Comparison of ENCODE assay signal across 17 cellular contexts in the genomic region with DNA sequence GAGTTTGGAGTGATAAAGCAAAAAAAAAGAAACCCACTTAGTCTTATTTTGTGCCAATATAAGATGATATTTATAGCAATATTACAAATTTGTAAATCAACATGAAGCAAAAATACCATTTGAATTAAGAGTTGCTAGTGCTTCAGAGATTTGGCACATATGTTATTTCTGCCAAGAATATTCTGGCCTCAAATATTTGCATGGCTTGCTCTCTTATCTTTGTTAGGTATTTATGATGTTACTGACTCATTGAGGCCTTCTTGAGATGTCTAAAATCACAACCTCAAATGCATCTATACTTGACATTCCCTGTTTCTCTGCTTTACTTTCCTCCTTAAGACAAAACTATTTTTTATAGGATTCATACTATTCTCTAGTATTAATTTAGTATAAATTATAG.
"Had no signal": no experiment of that assay in that cellular context is flagged by ENCODE, and none has a peak within 500 bp of the region (broad histone marks: within the 10 kb centered on the region; RNA-seq: fewer than 3 reads in every experiment).

No MANE protein-coding gene starts in this region.

- H3K4me3 ChIP-seq: coronary artery, ovary, right atrium auricular region, sigmoid colon, vagina had no signal

- H3K36me3 ChIP-seq: ovary, right atrium auricular region, sigmoid colon, vagina had no signal

- H3K4me1 ChIP-seq: foreskin keratinocyte, right atrium auricular region, sigmoid colon, vagina had no signal

- H3K27me3 Mint-ChIP-seq: type B pancreatic cell had no signal

- H3K4me1 Mint-ChIP-seq: mesothelial cell of epicardium, natural killer cell had no signal

- DNase-seq: effector CD4-positive, alpha-beta T cell; endodermal cell; erythroblast; foreskin keratinocyte; left colon; natural killer cell; ovary; sigmoid colon; small intestine; stimulated activated CD4-positive, alpha-beta T cell treated with anti-CD3 and anti-CD28 coated beads, Interleukin-2, amount 100 ng/mL, for 48 hours; stimulated activated naive CD4-positive, alpha-beta T cell treated with Interleukin-2 at 50 U/mL for 16 hours had no signal

- H3K4me3 Mint-ChIP-seq: endodermal cell, mesothelial cell of epicardium, natural killer cell, neural crest cell, type B pancreatic cell had no signal

- H3K27ac ChIP-seq: coronary artery, foreskin keratinocyte, ovary, right atrium auricular region, sigmoid colon, vagina had no signal

- ATAC-seq: foreskin keratinocyte, left colon, natural killer cell had no signal

- H3K27me3 ChIP-seq: foreskin keratinocyte, ovary, right atrium auricular region, sigmoid colon, vagina had no signal

- H3K36me3 Mint-ChIP-seq: mesothelial cell of epicardium, natural killer cell had no signal

- H3K9me3 Mint-ChIP-seq: type B pancreatic cell had no signal

- H3K9me3 ChIP-seq: ovary, right atrium auricular region, sigmoid colon, vagina had no signal

- H3K27ac Mint-ChIP-seq: endodermal cell, mesothelial cell of epicardium, natural killer cell, type B pancreatic cell had no signal
